Comparison of ENCODE assay signal across 9 cellular contexts in genomic region chr10:29377333-29377961, GRCh38.
DNase-seq lines count a peak whose midpoint lies in the region; ATAC-seq and TF ChIP-seq lines count a peak whose summit lies in the region.
"Had no signal": no experiment of that assay in that cellular context is flagged by ENCODE, and none has a peak within 500 bp of the region (broad histone marks: within the 10 kb centered on the region; RNA-seq: fewer than 3 reads in every experiment).

No MANE protein-coding gene starts in this region.

- H4K20me1 ChIP-seq in neural progenitor cell (ENCODE audit: low read depth): no peaks in the 10 kb centered on the region

- peak; percentile 60 for DNase-seq in activated CD4-positive, alpha-beta T cell treated with anti-CD3 and anti-CD28 coated beads, Interleukin-2, amount 10 ng/mL, durations not matched to agents 24 days and 14 days
- no peak for DNase-seq in activated CD4-positive, alpha-beta T cell treated with anti-CD3 and anti-CD28 coated beads for 1 hour
- peak; percentile 26 for DNase-seq in NCI-H146 treated with DMSO at 0.1 percent for 48 hours (lab: John Stamatoyannopoulos, UW; ENCODE audit: unreplicated experiment)
- peak; percentile 59 for DNase-seq in dedifferentiated amniotic fluid mesenchymal stem cell (ENCODE audit: extremely low spot score)
- DNase-seq in neural progenitor cell (ENCODE audit: low spot score): peak; percentile 29
- DNase-seq in effector memory CD4-positive, alpha-beta T cell: no peak
- no peak for DNase-seq in activated effector memory CD4-positive, alpha-beta T cell treated with anti-CD3 and anti-CD28 coated beads, Interleukin-2, amount 50 U/mL, for 16 hours

- no peaks in the 10 kb centered on the region for H3K9me3 Mint-ChIP-seq in activated CD4-positive, alpha-beta T cell treated with anti-CD3 and anti-CD28 coated beads, Interleukin-2, amount 10 ng/mL, durations not matched to agents 24 days and 14 days
- no peaks in the 10 kb centered on the region for H3K9me3 Mint-ChIP-seq in neural progenitor cell
- H3K9me3 Mint-ChIP-seq: activated naive CD4-positive, alpha-beta T cell treated with anti-CD3 and anti-CD28 coated beads, Interleukin-2, amount 50 U/mL, for 72 hours had no signal

- no peaks in the 10 kb centered on the region for H3K79me2 ChIP-seq in neural progenitor cell (ENCODE audit: low read depth)

- TF ChIP-seq CTCF in neural progenitor cell (IDR thresholded peaks at IDR 0.05): peak; percentile 71

- H3K4me1 Mint-ChIP-seq in activated CD4-positive, alpha-beta T cell treated with anti-CD3 and anti-CD28 coated beads, Interleukin-2, amount 10 ng/mL, durations not matched to agents 24 days and 14 days: peaks cover 6% of the 10 kb centered on the region
- H3K4me1 Mint-ChIP-seq in neural progenitor cell: peaks cover 37% of the 10 kb centered on the region

- H3K27me3 ChIP-seq in neural progenitor cell: no peaks in the 10 kb centered on the region
- no peaks in the 10 kb centered on the region for H3K27me3 ChIP-seq in effector memory CD4-positive, alpha-beta T cell (replicated peaks; ENCODE audit: control insufficient read depth, insufficient read depth, low read length, poor library complexity, severe bottlenecking)

- no peak for ATAC-seq in HG02973 (IDR thresholded peaks at IDR 0.05; ENCODE audit: unreplicated experiment)

- H3K9ac ChIP-seq in neural progenitor cell: no peak overlapping the region

- intact Hi-C loops in activated CD4-positive, alpha-beta T cell treated with anti-CD3 and anti-CD28 coated beads, Interleukin-2, amount 10 ng/mL, durations not matched to agents 24 days and 14 days (cut with micrococcal nuclease): loop anchor here (2.0 to 5.0 kb wide), 3 partner anchors 71 to 135 kb away; no protein-coding TSS in a partner anchor

- H3K4me1 ChIP-seq in neural progenitor cell: peaks cover 11% of the 10 kb centered on the region
- H3K4me1 ChIP-seq in effector memory CD4-positive, alpha-beta T cell (ENCODE audit: control insufficient read depth, insufficient read depth, low read length, poor library complexity, severe bottlenecking): no peaks in the 10 kb centered on the region

- no peaks in the 10 kb centered on the region for H3K36me3 ChIP-seq in neural progenitor cell
- H3K36me3 ChIP-seq in effector memory CD4-positive, alpha-beta T cell (ENCODE audit: control insufficient read depth, insufficient read depth, low read length): no peaks in the 10 kb centered on the region

- no peak overlapping the region for H3K4me3 Mint-ChIP-seq in activated CD4-positive, alpha-beta T cell treated with anti-CD3 and anti-CD28 coated beads, Interleukin-2, amount 10 ng/mL, durations not matched to agents 24 days and 14 days
- H3K4me3 Mint-ChIP-seq in neural progenitor cell: no peak overlapping the region

- H3K36me3 Mint-ChIP-seq in activated CD4-positive, alpha-beta T cell treated with anti-CD3 and anti-CD28 coated beads, Interleukin-2, amount 10 ng/mL, durations not matched to agents 24 days and 14 days (ENCODE audit: low read depth): no peaks in the 10 kb centered on the region
- H3K36me3 Mint-ChIP-seq in neural progenitor cell: no peaks in the 10 kb centered on the region
- H3K36me3 Mint-ChIP-seq: activated naive CD4-positive, alpha-beta T cell treated with anti-CD3 and anti-CD28 coated beads, Interleukin-2, amount 50 U/mL, for 72 hours had no signal

- no peak overlapping the region for H3K4me3 ChIP-seq in neural progenitor cell
- H3K4me3 ChIP-seq in effector memory CD4-positive, alpha-beta T cell (ENCODE audit: insufficient read depth, low read depth, low read length, poor library complexity, severe bottlenecking): no peak overlapping the region

- H3F3A ChIP-seq in neural progenitor cell (ENCODE audit: low read depth): no peaks in the 10 kb centered on the region

- H3K27ac ChIP-seq in neural progenitor cell: no peak overlapping the region
- H3K27ac ChIP-seq in effector memory CD4-positive, alpha-beta T cell (ENCODE audit: insufficient read depth, low read length, poor library complexity, severe bottlenecking): no peak overlapping the region

- H3K27me3 Mint-ChIP-seq in activated CD4-positive, alpha-beta T cell treated with anti-CD3 and anti-CD28 coated beads, Interleukin-2, amount 10 ng/mL, durations not matched to agents 24 days and 14 days: peaks cover 9% of the 10 kb centered on the region
- H3K27me3 Mint-ChIP-seq in neural progenitor cell (ENCODE audit: insufficient read depth, low read depth): peaks cover 7% of the 10 kb centered on the region

- no peak overlapping the region for H2AFZ ChIP-seq in neural progenitor cell (replicated peaks)

- H3K9me3 ChIP-seq in neural progenitor cell (ENCODE audit: low read depth): no peaks in the 10 kb centered on the region
- no peaks in the 10 kb centered on the region for H3K9me3 ChIP-seq in effector memory CD4-positive, alpha-beta T cell (ENCODE audit: control insufficient read depth, low read length)

- H3K4me2 ChIP-seq in neural progenitor cell: no peak overlapping the region

- H3K27ac Mint-ChIP-seq in activated CD4-positive, alpha-beta T cell treated with anti-CD3 and anti-CD28 coated beads, Interleukin-2, amount 10 ng/mL, durations not matched to agents 24 days and 14 days: no peak overlapping the region
- no peak overlapping the region for H3K27ac Mint-ChIP-seq in neural progenitor cell
- H3K27ac Mint-ChIP-seq: activated naive CD4-positive, alpha-beta T cell treated with anti-CD3 and anti-CD28 coated beads, Interleukin-2, amount 50 U/mL, for 72 hours had no signal

Comparison
In these comparisons a context has a peak if more than half of its experiments do, and no peak if none do; other contexts are left out.
1. DNase-seq: peak in activated CD4-positive, alpha-beta T cell treated with anti-CD3 and anti-CD28 coated beads, Interleukin-2, amount 10 ng/mL, durations not matched to agents 24 days and 14 days (single experiment), NCI-H146 treated with DMSO at 0.1 percent for 48 hours (single experiment), dedifferentiated amniotic fluid mesenchymal stem cell (single experiment) and neural progenitor cell (single experiment); none in activated CD4-positive, alpha-beta T cell treated with anti-CD3 and anti-CD28 coated beads for 1 hour (single experiment), effector memory CD4-positive, alpha-beta T cell (0 of 3) and activated effector memory CD4-positive, alpha-beta T cell treated with anti-CD3 and anti-CD28 coated beads, Interleukin-2, amount 50 U/mL, for 16 hours (single experiment).